In genomic region chr3:165206454-165207266, GRCh38 we compare ENCODE assay signal across 8 cellular contexts. TPM values are rescaled to one million over a fixed set of nuclear protein-coding genes. Genes with fewer than 3 reads are reported as not detected.
DNase-seq lines count a peak whose midpoint lies in the region; ATAC-seq and TF ChIP-seq lines count a peak whose summit lies in the region.

No MANE protein-coding gene starts in this region.

- no peaks in the 10 kb centered on the region for H3K9me3 Mint-ChIP-seq in activated CD8-positive, alpha-beta T cell treated with anti-CD3 and anti-CD28 coated beads for 36 hours

- ATAC-seq in GM19463 (IDR thresholded peaks at IDR 0.05; ENCODE audit: unreplicated experiment) (peak; percentile 98), HG03460 (IDR thresholded peaks at IDR 0.05; ENCODE audit: unreplicated experiment) (peak; percentile 98)
- peak; percentile 84 for ATAC-seq in activated CD8-positive, alpha-beta T cell treated with anti-CD3 and anti-CD28 coated beads for 36 hours

- peak overlapping the region; percentile 36 to 51 for H3K4me3 ChIP-seq in foreskin fibroblast (ENCODE audit: low read depth in 1 of 2, low read length in 2 of 2)

- H3K4me3 Mint-ChIP-seq in activated CD8-positive, alpha-beta T cell treated with anti-CD3 and anti-CD28 coated beads for 36 hours, result no peak overlapping the region

- peak; percentile 74 for TF ChIP-seq CTCF in activated CD8-positive, alpha-beta T cell treated with anti-CD3 and anti-CD28 coated beads for 36 hours (IDR thresholded peaks at IDR 0.05)
- TF ChIP-seq CTCF in foreskin fibroblast (IDR thresholded peaks at IDR 0.05; ENCODE audit: low read depth, low read length), result peak; percentile 99

- H3K36me3 Mint-ChIP-seq in activated CD8-positive, alpha-beta T cell treated with anti-CD3 and anti-CD28 coated beads for 36 hours (ENCODE audit: low read depth), result no peaks in the 10 kb centered on the region

- H3K27ac Mint-ChIP-seq in activated CD8-positive, alpha-beta T cell treated with anti-CD3 and anti-CD28 coated beads for 36 hours, result no peak overlapping the region

- H3K4me1 Mint-ChIP-seq in activated CD8-positive, alpha-beta T cell treated with anti-CD3 and anti-CD28 coated beads for 36 hours (ENCODE audit: low read depth), result no peaks in the 10 kb centered on the region

- DNase-seq in DMS53 treated with DMSO at 0.1 percent for 48 hours (lab: John Stamatoyannopoulos, UW; ENCODE audit: unreplicated experiment) (peak; percentile 57), NCI-H510A (lab: John Stamatoyannopoulos, UW) (peak; percentile 71), foreskin fibroblast (peak; percentile 18 to 58), non-pigmented ciliary epithelial cell (ENCODE audit: low read depth) (peak; percentile 51)
- peak; percentile 55 for DNase-seq in activated CD8-positive, alpha-beta T cell treated with anti-CD3 and anti-CD28 coated beads for 36 hours
- DNase-seq in activated CD8-positive, alpha-beta memory T cell treated with anti-CD3 and anti-CD28 coated beads, Interleukin-2, amount 50 U/mL, for 4 hours, result no peak

- intact Hi-C loops in activated CD8-positive, alpha-beta T cell treated with anti-CD3 and anti-CD28 coated beads for 36 hours (cut with micrococcal nuclease), result no loop called here

- H3K27me3 Mint-ChIP-seq in activated CD8-positive, alpha-beta T cell treated with anti-CD3 and anti-CD28 coated beads for 36 hours, result peaks cover 1% of the 10 kb centered on the region

- POLR2A ChIA-PET in activated CD8-positive, alpha-beta T cell treated with anti-CD3 and anti-CD28 coated beads for 36 hours (lab: Charles Lee), result no interaction called here

- CTCF ChIA-PET in activated CD8-positive, alpha-beta T cell treated with anti-CD3 and anti-CD28 coated beads for 36 hours (lab: Charles Lee), result interaction anchor here (0.6 to 1.7 kb wide), 15 partner anchors 9 to 407 kb away, joined by 3 to 7 read pairs (median 4); no protein-coding TSS in a partner anchor

RNA-seq across cellular contexts. Expression of gene SLITRK3, which starts 10.5 kb away (rescaled TPM):
- not detected for total RNA-seq in activated CD8-positive, alpha-beta T cell treated with anti-CD3 and anti-CD28 coated beads for 36 hours
